ENCODE assay signal across 9 cellular contexts in the genomic region with DNA sequence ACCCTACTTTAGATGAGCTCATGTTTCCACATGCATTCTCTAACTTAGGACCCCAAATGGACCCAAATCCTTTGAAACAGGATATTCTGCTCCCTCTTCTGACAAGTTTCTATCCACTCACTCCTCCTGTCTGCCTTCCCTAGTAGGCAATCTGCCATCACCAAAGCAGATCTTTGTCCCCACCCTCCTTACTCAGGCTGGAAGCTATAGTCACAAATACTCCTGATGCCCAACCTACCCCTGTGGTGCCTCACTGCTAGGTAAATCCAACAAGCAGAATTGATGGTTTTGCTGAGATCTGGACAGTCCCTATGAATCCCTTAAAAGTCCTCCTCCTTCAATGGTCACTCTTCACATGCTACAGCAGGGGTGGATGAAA. TPM values are rescaled to one million over a fixed set of nuclear protein-coding genes. Genes with fewer than 3 reads are reported as not detected.
DNase-seq lines count a peak whose midpoint lies in the region; ATAC-seq and TF ChIP-seq lines count a peak whose summit lies in the region.
"Had no signal": no experiment of that assay in that cellular context is flagged by ENCODE, and none has a peak within 500 bp of the region (broad histone marks: within the 10 kb centered on the region; RNA-seq: fewer than 3 reads in every experiment).

No MANE protein-coding gene starts in this region.

- H3K27ac Mint-ChIP-seq in activated CD4-positive, alpha-beta T cell treated with anti-CD3 and anti-CD28 coated beads for 36 hours, result peak overlapping the region; percentile 80
- H3K27ac Mint-ChIP-seq in activated naive CD8-positive, alpha-beta T cell treated with anti-CD3 and anti-CD28 coated beads for 36 hours, result peak overlapping the region; percentile 22

- DNase-seq in activated CD4-positive, alpha-beta T cell treated with anti-CD3 and anti-CD28 coated beads for 36 hours, result no peak
- DNase-seq in activated CD4-positive, alpha-beta T cell treated with anti-CD3 and anti-CD28 coated beads for 1 hour, result no peak
- DNase-seq in activated naive CD8-positive, alpha-beta T cell treated with anti-CD3 and anti-CD28 coated beads for 36 hours, result no peak
- no peak for DNase-seq in right atrium auricular region (ENCODE audit: low spot score)
- DNase-seq in suprapubic skin (ENCODE audit: low spot score in 2 of 2), result no peak
- DNase-seq in LoVo (ENCODE audit: low spot score), result no peak
- no peak for DNase-seq in EL
- no peak for DNase-seq in KBM-7

- H3K36me3 Mint-ChIP-seq in activated CD4-positive, alpha-beta T cell treated with anti-CD3 and anti-CD28 coated beads for 36 hours (ENCODE audit: low read depth), result peaks cover 40% of the 10 kb centered on the region
- peaks cover 39% of the 10 kb centered on the region for H3K36me3 Mint-ChIP-seq in activated naive CD8-positive, alpha-beta T cell treated with anti-CD3 and anti-CD28 coated beads for 36 hours

- CTCF ChIA-PET in activated CD4-positive, alpha-beta T cell treated with anti-CD3 and anti-CD28 coated beads for 36 hours (lab: Charles Lee), result interaction anchor here (1.1 to 2.0 kb wide), 2 partner anchors 16 to 24 kb away, joined by 3 to 5 read pairs; no protein-coding TSS in a partner anchor

- no peak for TF ChIP-seq CTCF in right atrium auricular region (IDR thresholded peaks at IDR 0.05)
- TF ChIP-seq CTCF in suprapubic skin (IDR thresholded peaks at IDR 0.05), result no peak

- POLR2A ChIA-PET in activated CD4-positive, alpha-beta T cell treated with anti-CD3 and anti-CD28 coated beads for 36 hours (lab: Charles Lee), result no interaction called here

- H3K27ac ChIP-seq in right atrium auricular region, result peak overlapping the region; percentile 64 to 71
- peak overlapping the region; percentile 45 for H3K27ac ChIP-seq in suprapubic skin

- no peak for ATAC-seq in activated CD4-positive, alpha-beta T cell treated with anti-CD3 and anti-CD28 coated beads for 36 hours
- ATAC-seq: activated naive CD4-positive, alpha-beta T cell treated with anti-CD3 and anti-CD28 coated beads, Interleukin-2, amount 50 U/mL, for 72 hours had no signal

- H3K27me3 Mint-ChIP-seq in activated CD4-positive, alpha-beta T cell treated with anti-CD3 and anti-CD28 coated beads for 36 hours, result no peaks in the 10 kb centered on the region
- no peaks in the 10 kb centered on the region for H3K27me3 Mint-ChIP-seq in activated naive CD8-positive, alpha-beta T cell treated with anti-CD3 and anti-CD28 coated beads for 36 hours

- no peak for TF ChIP-seq POLR2A in suprapubic skin (IDR thresholded peaks at IDR 0.05)

- H3K4me1 ChIP-seq in right atrium auricular region (peaks cover 0 to 47% of the 10 kb centered on the region in 2 donors), suprapubic skin (peaks cover 47% of the 10 kb centered on the region)

- no peak for TF ChIP-seq EP300 in suprapubic skin (IDR thresholded peaks at IDR 0.05)

- in situ Hi-C loops in KBM-7 (cut with MboI; ENCODE audit: low pct_unique_long_range_greater_than_20kb, low sequenced_read_pairs), result no loop called here

- intact Hi-C loops in activated CD4-positive, alpha-beta T cell treated with anti-CD3 and anti-CD28 coated beads for 36 hours (cut with DNase I, micrococcal nuclease), result no loop called here

- H3K9me3 ChIP-seq in right atrium auricular region, result no peaks in the 10 kb centered on the region
- no peaks in the 10 kb centered on the region for H3K9me3 ChIP-seq in suprapubic skin

- H3K4me3 ChIP-seq in right atrium auricular region, result no peak overlapping the region
- no peak overlapping the region for H3K4me3 ChIP-seq in suprapubic skin

- H3K27me3 ChIP-seq in right atrium auricular region, result no peaks in the 10 kb centered on the region
- H3K27me3 ChIP-seq in suprapubic skin, result no peaks in the 10 kb centered on the region

- H3K4me1 Mint-ChIP-seq in activated CD4-positive, alpha-beta T cell treated with anti-CD3 and anti-CD28 coated beads for 36 hours, result peaks cover 69% of the 10 kb centered on the region
- H3K4me1 Mint-ChIP-seq in activated naive CD8-positive, alpha-beta T cell treated with anti-CD3 and anti-CD28 coated beads for 36 hours, result peaks cover 57% of the 10 kb centered on the region

- H3K36me3 ChIP-seq in right atrium auricular region (no peaks in the 10 kb centered on the region), suprapubic skin (no peaks in the 10 kb centered on the region)

- peaks cover 2% of the 10 kb centered on the region for H3K9me3 Mint-ChIP-seq in activated CD4-positive, alpha-beta T cell treated with anti-CD3 and anti-CD28 coated beads for 36 hours (ENCODE audit: low read depth)
- H3K9me3 Mint-ChIP-seq in activated naive CD8-positive, alpha-beta T cell treated with anti-CD3 and anti-CD28 coated beads for 36 hours, result peaks cover 2% of the 10 kb centered on the region
- H3K9me3 Mint-ChIP-seq: activated naive CD4-positive, alpha-beta T cell treated with anti-CD3 and anti-CD28 coated beads, Interleukin-2, amount 50 U/mL, for 72 hours had no signal

- H3K4me3 Mint-ChIP-seq in activated CD4-positive, alpha-beta T cell treated with anti-CD3 and anti-CD28 coated beads for 36 hours, result no peak overlapping the region
- H3K4me3 Mint-ChIP-seq in activated naive CD8-positive, alpha-beta T cell treated with anti-CD3 and anti-CD28 coated beads for 36 hours, result no peak overlapping the region

RNA-seq across cellular contexts. Expression of gene ELOVL5, which starts 21.7 kb away (rescaled TPM):
- 100 to 1,000 TPM in 1 of 2 experiments, 10 to 100 TPM in 1; 98.1 to 106 TPM for total RNA-seq in activated CD4-positive, alpha-beta T cell treated with anti-CD3 and anti-CD28 coated beads for 36 hours
- total RNA-seq in activated naive CD8-positive, alpha-beta T cell treated with anti-CD3 and anti-CD28 coated beads for 36 hours, result 10 to 100 TPM; 86.2 to 88.3 TPM
- 10 to 100 TPM; 31.2 to 34.9 TPM for total RNA-seq in right atrium auricular region
- total RNA-seq in suprapubic skin, result 10 to 100 TPM; 39.7 to 84.2 (median 57.4) TPM
